Comparison of ENCODE assay signal across 8 cellular contexts in genomic region chr4:70651864-70652506, GRCh38. TPM values are rescaled to one million over a fixed set of nuclear protein-coding genes. Genes with fewer than 3 reads are reported as not detected.
DNase-seq lines count a peak whose midpoint lies in the region; ATAC-seq and TF ChIP-seq lines count a peak whose summit lies in the region.

No MANE protein-coding gene starts in this region.

- no peak overlapping the region for H3K27ac Mint-ChIP-seq in CD4-positive, alpha-beta T cell
- no peak overlapping the region for H3K27ac Mint-ChIP-seq in activated B cell treated with CpG ODN at 0.5 μM for 24 hours

- peak; percentile 71 for TF ChIP-seq CTCF in CD4-positive, alpha-beta T cell (IDR thresholded peaks at IDR 0.05)
- TF ChIP-seq CTCF in activated B cell treated with CpG ODN at 0.5 μM for 24 hours (IDR thresholded peaks at IDR 0.05): no peak
- peak; percentile 66 for TF ChIP-seq CTCF in hepatocyte (IDR thresholded peaks at IDR 0.05; ENCODE audit: poor library complexity)
- peak; percentile 6 to 59 (median 47) for TF ChIP-seq CTCF in spleen (IDR thresholded peaks at IDR 0.05 in 8 of 11, conservative IDR thresholded peaks at IDR 0.05 in 3 of 11)

- no peaks in the 10 kb centered on the region for H3K9me3 Mint-ChIP-seq in CD4-positive, alpha-beta T cell
- no peaks in the 10 kb centered on the region for H3K9me3 Mint-ChIP-seq in activated B cell treated with CpG ODN at 0.5 μM for 24 hours

- no peak overlapping the region for H3K27ac ChIP-seq in CD4-positive, alpha-beta T cell (ENCODE audit: low read depth, low read length)
- H3K27ac ChIP-seq in hepatocyte (no peak overlapping the region), spleen (no peak overlapping the region)

- intact Hi-C loops in CD4-positive, alpha-beta T cell (cut with DNase I, micrococcal nuclease): loop anchor here (1.0 to 10.0 kb wide), 3 partner anchors 333 to 1651 kb away; no protein-coding TSS in a partner anchor
- intact Hi-C loops in activated B cell treated with CpG ODN at 0.5 μM for 24 hours (cut with micrococcal nuclease) (loop anchor here (1.0 to 5.0 kb wide), 13 partner anchors 36 to 1651 kb away; partner anchors contain the start of genes MOB1B and UTP3), spleen (cut with DNase I; ENCODE audit: low total_unique reads) (no loop called here)

- WGBS in hepatocyte (ENCODE audit: low lambda C conversion rate, missing lambda C conversion rate): 22% methylated on average over 4 of the region's 4 CpGs
- 12 to 20% (median 14%) methylated on average over 4 of the region's 4 CpGs for WGBS in spleen, 5 donors

- no peaks in the 10 kb centered on the region for H3K9me2 ChIP-seq in hepatocyte (replicated peaks; ENCODE audit: insufficient read depth)

- H3K4me1 ChIP-seq in hepatocyte (ENCODE audit: insufficient read depth): peaks cover 3% of the 10 kb centered on the region
- peaks cover 0 to 7% (median 0%) of the 10 kb centered on the region in 6 donors for H3K4me1 ChIP-seq in spleen

- H3K4me1 Mint-ChIP-seq in CD4-positive, alpha-beta T cell (ENCODE audit: low read depth): peaks cover 4% of the 10 kb centered on the region
- H3K4me1 Mint-ChIP-seq in activated B cell treated with CpG ODN at 0.5 μM for 24 hours: peaks cover 5% of the 10 kb centered on the region

- peak overlapping the region; percentile 43 for H2AFZ ChIP-seq in hepatocyte

- no peaks in the 10 kb centered on the region for H3K27me3 ChIP-seq in CD4-positive, alpha-beta T cell (ENCODE audit: control insufficient read depth, insufficient read depth, low read length)
- H3K27me3 ChIP-seq in hepatocyte (no peaks in the 10 kb centered on the region), spleen (replicated peaks in 1 of 7) (no peaks in the 10 kb centered on the region)

- ATAC-seq in CD4-positive, alpha-beta T cell (ENCODE audit: poor library complexity): peak; percentile 56
- ATAC-seq in GM18909 (IDR thresholded peaks at IDR 0.05; ENCODE audit: poor library complexity, unreplicated experiment): peak; percentile 35
- peak; percentile 67 for ATAC-seq in activated B cell treated with CpG ODN at 0.5 μM for 24 hours (ENCODE audit: low read depth)

- H3K79me2 ChIP-seq in hepatocyte: no peaks in the 10 kb centered on the region

- peaks cover 11% of the 10 kb centered on the region for H3K27me3 Mint-ChIP-seq in CD4-positive, alpha-beta T cell
- H3K27me3 Mint-ChIP-seq in activated B cell treated with CpG ODN at 0.5 μM for 24 hours: no peaks in the 10 kb centered on the region

- no peaks in the 10 kb centered on the region for H3K36me3 ChIP-seq in hepatocyte (replicated peaks; ENCODE audit: insufficient read depth, low read depth)
- no peaks in the 10 kb centered on the region for H3K36me3 ChIP-seq in spleen

- no peak for TF ChIP-seq POLR2A in spleen (IDR thresholded peaks at IDR 0.05)

- CTCF ChIA-PET in CD4-positive, alpha-beta T cell (lab: Charles Lee): interaction anchor here (0.7 to 1.2 kb wide), 3 partner anchors 28 to 279 kb away, joined by 3 read pairs; no protein-coding TSS in a partner anchor
- CTCF ChIA-PET in activated B cell treated with CpG ODN at 0.5 μM for 24 hours (lab: Charles Lee): interaction anchor here (0.6 to 1.6 kb wide), 26 partner anchors 9 to 1650 kb away, joined by 3 to 10 read pairs (median 4); partner anchors contain the start of genes DCK and JCHAIN

- H3K9me3 ChIP-seq in CD4-positive, alpha-beta T cell (ENCODE audit: control insufficient read depth, low read length): no peaks in the 10 kb centered on the region
- H3K9me3 ChIP-seq in hepatocyte (ENCODE audit: low read depth): no peaks in the 10 kb centered on the region
- no peaks in the 10 kb centered on the region for H3K9me3 ChIP-seq in spleen

- POLR2A ChIA-PET in CD4-positive, alpha-beta T cell (lab: Charles Lee): interaction anchor here (1.0 kb wide), 1 partner anchor 188 kb away, joined by 3 read pairs; the partner anchor contains the start of gene GRSF1
- POLR2A ChIA-PET in activated B cell treated with CpG ODN at 0.5 μM for 24 hours (lab: Charles Lee): interaction anchor here (0.6 to 1.3 kb wide), 4 partner anchors 11 to 82 kb away, joined by 3 to 8 read pairs (median 4); no protein-coding TSS in a partner anchor

- no peak for DNase-seq in CD4-positive, alpha-beta T cell
- DNase-seq in MV-4-11 (lab: John Stamatoyannopoulos, UW): peak; percentile 4
- no peak for DNase-seq in activated B cell treated with CpG ODN at 0.5 μM for 24 hours
- DNase-seq in hepatocyte (ENCODE audit: low spot score): peak; percentile 38
- DNase-seq in spleen: no peak
- no peak for DNase-seq in NCI-H2081 treated with DMSO at 0.1 percent for 48 hours (lab: John Stamatoyannopoulos, UW)
- no peak for DNase-seq in activated CD4-positive, CD25-positive, alpha-beta regulatory T cell treated with anti-CD3 and anti-CD28 coated beads, Interleukin-2, amount 50 U/mL, for 72 hours

- H3K4me3 Mint-ChIP-seq in CD4-positive, alpha-beta T cell: no peak overlapping the region
- no peak overlapping the region for H3K4me3 Mint-ChIP-seq in activated B cell treated with CpG ODN at 0.5 μM for 24 hours

- H3K4me3 ChIP-seq in hepatocyte: no peak overlapping the region
- no peak overlapping the region for H3K4me3 ChIP-seq in spleen

- no peaks in the 10 kb centered on the region for H3K36me3 Mint-ChIP-seq in CD4-positive, alpha-beta T cell (ENCODE audit: low read depth)
- H3K36me3 Mint-ChIP-seq in activated B cell treated with CpG ODN at 0.5 μM for 24 hours (ENCODE audit: low read depth): peaks cover 5% of the 10 kb centered on the region

- H4K20me1 ChIP-seq in hepatocyte (ENCODE audit: insufficient read depth, poor library complexity, severe bottlenecking): no peaks in the 10 kb centered on the region

- peak overlapping the region; percentile 34 for H3K4me2 ChIP-seq in hepatocyte

RNA-seq across cellular contexts. Expression of gene JCHAIN, which starts 14.3 kb away (rescaled TPM):
- 1 to 10 TPM; 1.0 to 2.7 TPM for total RNA-seq in CD4-positive, alpha-beta T cell
- total RNA-seq in activated B cell treated with CpG ODN at 0.5 μM for 24 hours (47.0 and 53.7 TPM in 2 replicates), hepatocyte (0.44 TPM in 1 of 2 replicates, not detected in the other), spleen (1,000 to 10,000 TPM in 1 of 7 donors, 100 to 1,000 TPM in 6; 185 to 1,125 (median 538) TPM)
- polyA plus RNA-seq in hepatocyte (not detected in 2 replicates), spleen (100 to 1,000 TPM in 1 of 3 donors, 10 to 100 TPM in 2; 64.8 to 181 (median 96.9) TPM)

RNA-seq across cellular contexts. Expression of gene ENAM, which starts 23.4 kb away (rescaled TPM):
- total RNA-seq in CD4-positive, alpha-beta T cell: not detected
- total RNA-seq in activated B cell treated with CpG ODN at 0.5 μM for 24 hours: 0.10 TPM in 1 of 2 replicates, not detected in the other
- 0.20 and 4.4 TPM in 2 replicates for total RNA-seq in hepatocyte
- 0.64 TPM in 1 of 2 replicates, not detected in the other for polyA plus RNA-seq in hepatocyte
- total RNA-seq in spleen: under 1 TPM in 2 of 7 donors, not detected in 5; 0.27 to 0.30 TPM
- under 1 TPM in 2 of 3 donors, not detected in 1; 0.02 to 0.03 TPM for polyA plus RNA-seq in spleen

RNA-seq across cellular contexts. Expression of gene UTP3, which starts 36.3 kb away (rescaled TPM):
- 10 to 100 TPM; 19.2 to 20.5 TPM for total RNA-seq in CD4-positive, alpha-beta T cell
- 38.5 and 40.1 TPM in 2 replicates for total RNA-seq in activated B cell treated with CpG ODN at 0.5 μM for 24 hours
- 16.2 and 19.8 TPM in 2 replicates for total RNA-seq in hepatocyte
- 12.0 and 13.9 TPM in 2 replicates for polyA plus RNA-seq in hepatocyte
- 10 to 100 TPM; 29.0 to 45.1 (median 37.6) TPM for total RNA-seq in spleen
- polyA plus RNA-seq in spleen: 10 to 100 TPM; 37.3 to 51.3 (median 47.3) TPM

RNA-seq across cellular contexts. Expression of gene AMBN, which starts 59.9 kb away (rescaled TPM):
- not detected for total RNA-seq in CD4-positive, alpha-beta T cell
- total RNA-seq in activated B cell treated with CpG ODN at 0.5 μM for 24 hours (not detected in 2 replicates), hepatocyte (not detected in 2 replicates), spleen (not detected)
- polyA plus RNA-seq in hepatocyte (not detected in 2 replicates), spleen (not detected)

Comparison
In these comparisons a context has a peak if more than half of its experiments do, and no peak if none do; other contexts are left out.
1. DNase-seq: peak in MV-4-11 (single experiment) and hepatocyte (single experiment); none in CD4-positive, alpha-beta T cell (0 of 10), activated B cell treated with CpG ODN at 0.5 μM for 24 hours (single experiment), spleen (single experiment), NCI-H2081 treated with DMSO at 0.1 percent for 48 hours (single experiment) and activated CD4-positive, CD25-positive, alpha-beta regulatory T cell treated with anti-CD3 and anti-CD28 coated beads, Interleukin-2, amount 50 U/mL, for 72 hours (single experiment).
2. RNA of gene JCHAIN, which starts 14.3 kb away (total RNA-seq): 185 to 1,125 TPM in spleen and 47.0 to 53.7 TPM in activated B cell treated with CpG ODN at 0.5 μM for 24 hours; 1.0 to 2.7 TPM in CD4-positive, alpha-beta T cell and 0.44 TPM in hepatocyte; every median in the first group is over 10 times any median in the second.
3. Peak in every context shown above with its lines, with median percentiles within 50 percentile points of each other: ATAC-seq.